In the genomic region with DNA sequence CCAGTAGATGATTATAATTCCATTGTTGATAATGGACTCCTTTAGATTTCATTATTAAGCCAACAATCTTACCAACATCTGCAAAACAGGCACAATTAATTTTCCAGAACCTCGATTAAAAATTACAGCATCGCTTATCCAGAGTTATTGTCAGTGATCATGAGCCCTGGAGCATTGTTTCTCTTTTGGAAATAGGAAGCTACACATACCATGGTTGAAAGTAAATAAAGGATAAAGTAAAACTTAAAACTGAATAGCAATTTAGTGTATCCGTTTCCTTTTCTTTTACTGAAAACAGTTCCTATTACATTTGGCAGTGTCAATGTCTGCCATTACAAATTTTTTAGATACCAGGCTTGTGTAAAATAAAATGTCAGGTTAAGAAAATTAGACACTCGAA, we compare ENCODE assay signal across 1 cellular context.
TF ChIP-seq lines count a peak whose summit lies in the region.

No MANE protein-coding gene starts in this region.

TF ChIP-seq in IMR-90, 13 proteins besides CTCF, POLR2A, EP300 and RAD21:
- TF ChIP-seq NFE2L2 (IDR thresholded peaks at IDR 0.05; ENCODE audit: low read depth, low read length) (no peak), MAFK (IDR thresholded peaks at IDR 0.05; ENCODE audit: low read depth, low read length) (no peak), CEBPB (IDR thresholded peaks at IDR 0.05; ENCODE audit: low read depth, low read length) (no peak), FOS (IDR thresholded peaks at IDR 0.05; ENCODE audit: low read depth, low read length) (no peak), RFX5 (IDR thresholded peaks at IDR 0.05; ENCODE audit: low read depth, low read length) (no peak), MXI1 (IDR thresholded peaks at IDR 0.05; ENCODE audit: borderline replicate concordance, low read depth, low read length) (no peak), SMC3 (IDR thresholded peaks at IDR 0.05; ENCODE audit: low read depth, low read length) (no peak), BHLHE40 (IDR thresholded peaks at IDR 0.05; ENCODE audit: low read depth, low read length) (no peak)
